Comparison of ENCODE assay signal across 1 cellular context in genomic region chr12:53626702-53627169, GRCh38.
TF ChIP-seq lines count a peak whose summit lies in the region.

No MANE protein-coding gene starts in this region.

TF ChIP-seq in GM12878, 131 proteins besides CTCF, POLR2A, EP300 and RAD21 (continued from another document):
- TF ChIP-seq ZBTB4 (CRISPR knock-in tag; IDR thresholded peaks at IDR 0.05) (no peak), JUNB (IDR thresholded peaks at IDR 0.05) (peak; percentile 29; the same call in 1 of the 2 replicates)
- TF ChIP-seq, protein P1, sequence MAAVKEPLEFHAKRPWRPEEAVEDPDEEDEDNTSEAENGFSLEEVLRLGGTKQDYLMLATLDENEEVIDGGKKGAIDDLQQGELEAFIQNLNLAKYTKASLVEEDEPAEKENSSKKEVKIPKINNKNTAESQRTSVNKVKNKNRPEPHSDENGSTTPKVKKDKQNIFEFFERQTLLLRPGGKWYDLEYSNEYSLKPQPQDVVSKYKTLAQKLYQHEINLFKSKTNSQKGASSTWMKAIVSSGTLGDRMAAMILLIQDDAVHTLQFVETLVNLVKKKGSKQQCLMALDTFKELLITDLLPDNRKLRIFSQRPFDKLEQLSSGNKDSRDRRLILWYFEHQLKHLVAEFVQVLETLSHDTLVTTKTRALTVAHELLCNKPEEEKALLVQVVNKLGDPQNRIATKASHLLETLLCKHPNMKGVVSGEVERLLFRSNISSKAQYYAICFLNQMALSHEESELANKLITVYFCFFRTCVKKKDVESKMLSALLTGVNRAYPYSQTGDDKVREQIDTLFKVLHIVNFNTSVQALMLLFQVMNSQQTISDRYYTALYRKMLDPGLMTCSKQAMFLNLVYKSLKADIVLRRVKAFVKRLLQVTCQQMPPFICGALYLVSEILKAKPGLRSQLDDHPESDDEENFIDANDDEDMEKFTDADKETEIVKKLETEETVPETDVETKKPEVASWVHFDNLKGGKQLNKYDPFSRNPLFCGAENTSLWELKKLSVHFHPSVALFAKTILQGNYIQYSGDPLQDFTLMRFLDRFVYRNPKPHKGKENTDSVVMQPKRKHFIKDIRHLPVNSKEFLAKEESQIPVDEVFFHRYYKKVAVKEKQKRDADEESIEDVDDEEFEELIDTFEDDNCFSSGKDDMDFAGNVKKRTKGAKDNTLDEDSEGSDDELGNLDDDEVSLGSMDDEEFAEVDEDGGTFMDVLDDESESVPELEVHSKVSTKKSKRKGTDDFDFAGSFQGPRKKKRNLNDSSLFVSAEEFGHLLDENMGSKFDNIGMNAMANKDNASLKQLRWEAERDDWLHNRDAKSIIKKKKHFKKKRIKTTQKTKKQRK (IDR thresholded peaks at IDR 0.05; ENCODE audit: low read depth, low read length): no peak
- TF ChIP-seq, protein P2, sequence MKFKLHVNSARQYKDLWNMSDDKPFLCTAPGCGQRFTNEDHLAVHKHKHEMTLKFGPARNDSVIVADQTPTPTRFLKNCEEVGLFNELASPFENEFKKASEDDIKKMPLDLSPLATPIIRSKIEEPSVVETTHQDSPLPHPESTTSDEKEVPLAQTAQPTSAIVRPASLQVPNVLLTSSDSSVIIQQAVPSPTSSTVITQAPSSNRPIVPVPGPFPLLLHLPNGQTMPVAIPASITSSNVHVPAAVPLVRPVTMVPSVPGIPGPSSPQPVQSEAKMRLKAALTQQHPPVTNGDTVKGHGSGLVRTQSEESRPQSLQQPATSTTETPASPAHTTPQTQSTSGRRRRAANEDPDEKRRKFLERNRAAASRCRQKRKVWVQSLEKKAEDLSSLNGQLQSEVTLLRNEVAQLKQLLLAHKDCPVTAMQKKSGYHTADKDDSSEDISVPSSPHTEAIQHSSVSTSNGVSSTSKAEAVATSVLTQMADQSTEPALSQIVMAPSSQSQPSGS (IDR thresholded peaks at IDR 0.05; ENCODE audit: low read length): no peak
TF ChIP-seq in GM12878: peak in this region for 1.
